24 cellular contexts compared by ENCODE assay signal in genomic region chr7:25546306-25546705, GRCh38.
"Had no signal": no experiment of that assay in that cellular context is flagged by ENCODE, and none has a peak within 500 bp of the region (broad histone marks: within the 10 kb centered on the region; RNA-seq: fewer than 3 reads in every experiment).

No MANE protein-coding gene starts in this region.

- H3K9me3 Mint-ChIP-seq: dendritic cell treated with granulocyte-macrophage colony-stimulating factor and Interleukin-4, amounts not matched to agents 40 ng/mL and 50 ng/mL, for 4 days; effector memory CD8-positive, alpha-beta T cell; endodermal cell; mesothelial cell of epicardium; naive B cell had no signal

- H3K36me3 Mint-ChIP-seq: mesothelial cell of epicardium, naive B cell had no signal

- H3K4me3 Mint-ChIP-seq: dendritic cell treated with granulocyte-macrophage colony-stimulating factor and Interleukin-4, amounts not matched to agents 40 ng/mL and 50 ng/mL, for 4 days; effector memory CD8-positive, alpha-beta T cell; endodermal cell; mesothelial cell of epicardium; naive B cell had no signal

- ATAC-seq: effector memory CD8-positive, alpha-beta T cell; esophagus mucosa; gastrocnemius medialis; heart right ventricle; left cardiac atrium; left lung; lower lobe of right lung; mucosa of descending colon had no signal

- DNase-seq: colonic mucosa; cortex of kidney; effector CD8-positive, alpha-beta T cell; effector memory CD8-positive, alpha-beta T cell; endodermal cell; erythroblast; esophagus squamous epithelium; foreskin fibroblast; foreskin melanocyte; gastrocnemius medialis; glutamatergic neuron; head of caudate nucleus; heart right ventricle; hippocampal formation; left cardiac atrium; left lung; left ventricle myocardium superior; lower lobe of right lung; mesenchymal stem cell; mucosa of descending colon; naive B cell had no signal

- H3K4me1 Mint-ChIP-seq: naive B cell had no signal

- H3K27ac Mint-ChIP-seq: dendritic cell treated with granulocyte-macrophage colony-stimulating factor and Interleukin-4, amounts not matched to agents 40 ng/mL and 50 ng/mL, for 4 days; effector memory CD8-positive, alpha-beta T cell; endodermal cell; mesothelial cell of epicardium; naive B cell had no signal
